17 cellular contexts compared by ENCODE assay signal in genomic region chr2:161115205-161115604, GRCh38. TPM values are rescaled to one million over a fixed set of nuclear protein-coding genes. Genes with fewer than 3 reads are reported as not detected.
DNase-seq lines count a peak whose midpoint lies in the region; ATAC-seq, FAIRE-seq and TF ChIP-seq lines count a peak whose summit lies in the region.
"Had no signal": no experiment of that assay in that cellular context is flagged by ENCODE, and none has a peak within 500 bp of the region (broad histone marks: within the 10 kb centered on the region; RNA-seq: fewer than 3 reads in every experiment).

No MANE protein-coding gene starts in this region.

- H3K9ac ChIP-seq in mesenchymal stem cell (ENCODE audit: low read length) (no peak overlapping the region), mesendoderm (ENCODE audit: low read length) (no peak overlapping the region)

- ATAC-seq in stimulated activated memory B cell treated with anti-CD40 and anti-IgM and Interleukin-4, amounts not matched to agents 10 μg/mL and 1 μg/mL and 100 μg/mL, for 72 hours, result no peak
- no peak for ATAC-seq in upper lobe of right lung
- ATAC-seq: GM12878, GM23338 had no signal

- DNase-seq in Caco-2 (no peak), H54 (ENCODE audit: insufficient read length, low spot score) (no peak), mesenchymal stem cell (no peak), progenitor cell of endocrine pancreas (ENCODE audit: low spot score, unreplicated experiment) (no peak), upper lobe of right lung (no peak), mesendoderm (no peak)
- DNase-seq: AML-193; Calu3; CD4-positive, alpha-beta T cell; DMS79 treated with DMSO at 0.1 percent for 48 hours; EL; H9; KG1 had no signal

- no TSS peak for BruUV-seq in Caco-2 (replicated peaks; lab: Mats Ljungman, UMichigan)

- H4K8ac ChIP-seq in mesenchymal stem cell (ENCODE audit: low read length), result no peak overlapping the region
- no peak overlapping the region for H4K8ac ChIP-seq in mesendoderm (ENCODE audit: low read depth, low read length)

- no peaks in the 10 kb centered on the region; the same call in 1 of the 2 replicates for H3K36me3 ChIP-seq in Caco-2 (ENCODE audit: control insufficient read depth, insufficient read depth, low read length)
- no peaks in the 10 kb centered on the region for H3K36me3 ChIP-seq in mesenchymal stem cell (ENCODE audit: control insufficient read depth in 1 of 2, insufficient read depth in 2 of 2, low read depth in 1 of 2, low read length in 2 of 2)
- no peaks in the 10 kb centered on the region for H3K36me3 ChIP-seq in upper lobe of right lung
- no peaks in the 10 kb centered on the region for H3K36me3 ChIP-seq in mesendoderm (ENCODE audit: control insufficient read depth, insufficient read depth, low read length)

- H3K27me3 ChIP-seq in Caco-2 (replicated peaks; ENCODE audit: control insufficient read depth, insufficient read depth, low read length) (no peaks in the 10 kb centered on the region), mesenchymal stem cell (ENCODE audit: control insufficient read depth in 1 of 2, insufficient read depth in 1 of 2, low read length in 2 of 2) (no peaks in the 10 kb centered on the region), upper lobe of right lung (no peaks in the 10 kb centered on the region), mesendoderm (ENCODE audit: insufficient read depth, low read length, poor library complexity) (peaks cover 2% of the 10 kb centered on the region)

- no peak overlapping the region for H3K56ac ChIP-seq in mesendoderm (ENCODE audit: low read length)

- H3K27ac Mint-ChIP-seq in Caco-2 (ENCODE audit: unreplicated experiment) (peak overlapping the region; percentile 49), progenitor cell of endocrine pancreas (no peak overlapping the region)
- peak overlapping the region; percentile 3 for H3K27ac Mint-ChIP-seq in stimulated activated memory B cell treated with anti-CD40 and anti-IgM and Interleukin-4, amounts not matched to agents 10 μg/mL and 1 μg/mL and 100 μg/mL, for 72 hours
- H3K27ac Mint-ChIP-seq: CD4-positive, alpha-beta T cell; GM23338; H9 had no signal

- TF ChIP-seq CTCF in Caco-2 (IDR thresholded peaks at IDR 0.05; ENCODE audit: insufficient read depth in 1 of 2, low read depth in 1 of 2, low read length in 1 of 2, severe bottlenecking in 1 of 2, unreplicated experiment in 1 of 2) (no peak), progenitor cell of endocrine pancreas (IDR thresholded peaks at IDR 0.05; ENCODE audit: unreplicated experiment) (no peak), upper lobe of right lung (IDR thresholded peaks at IDR 0.05) (no peak)

- H3K14ac ChIP-seq in mesenchymal stem cell (ENCODE audit: low read length in 2 of 2), result no peak overlapping the region

- H3K27me3 Mint-ChIP-seq in Caco-2 (ENCODE audit: insufficient read depth, unreplicated experiment), result no peaks in the 10 kb centered on the region
- no peaks in the 10 kb centered on the region for H3K27me3 Mint-ChIP-seq in stimulated activated memory B cell treated with anti-CD40 and anti-IgM and Interleukin-4, amounts not matched to agents 10 μg/mL and 1 μg/mL and 100 μg/mL, for 72 hours
- peaks cover 3% of the 10 kb centered on the region for H3K27me3 Mint-ChIP-seq in progenitor cell of endocrine pancreas
- H3K27me3 Mint-ChIP-seq: CD4-positive, alpha-beta T cell had no signal

- H4K91ac ChIP-seq in mesenchymal stem cell (ENCODE audit: low read length), result no peak overlapping the region

- H3K4me3 Mint-ChIP-seq in Caco-2 (ENCODE audit: unreplicated experiment), result peak overlapping the region; percentile 60
- H3K4me3 Mint-ChIP-seq in stimulated activated memory B cell treated with anti-CD40 and anti-IgM and Interleukin-4, amounts not matched to agents 10 μg/mL and 1 μg/mL and 100 μg/mL, for 72 hours, result no peak overlapping the region
- no peak overlapping the region for H3K4me3 Mint-ChIP-seq in progenitor cell of endocrine pancreas (ENCODE audit: low read depth)
- H3K4me3 Mint-ChIP-seq: CD4-positive, alpha-beta T cell; GM23338; H9 had no signal

- H3K4me3 ChIP-seq in Caco-2 (ENCODE audit: low read depth, low read length) (no peak overlapping the region), mesenchymal stem cell (ENCODE audit: insufficient read depth in 1 of 2, low read depth in 1 of 2, low read length in 2 of 2) (no peak overlapping the region), upper lobe of right lung (no peak overlapping the region), mesendoderm (ENCODE audit: low read length) (no peak overlapping the region)
- H3K4me3 ChIP-seq: GM12878, GM23338 had no signal

- no peaks in the 10 kb centered on the region for H3K79me2 ChIP-seq in mesendoderm (ENCODE audit: control insufficient read depth, insufficient read depth, low read length)

- H4K5ac ChIP-seq in mesendoderm (ENCODE audit: low read length), result no peak overlapping the region

- H3K9me3 Mint-ChIP-seq in Caco-2 (ENCODE audit: unreplicated experiment) (peaks cover 28% of the 10 kb centered on the region), progenitor cell of endocrine pancreas (ENCODE audit: low read depth) (no peaks in the 10 kb centered on the region)
- H3K9me3 Mint-ChIP-seq in stimulated activated memory B cell treated with anti-CD40 and anti-IgM and Interleukin-4, amounts not matched to agents 10 μg/mL and 1 μg/mL and 100 μg/mL, for 72 hours, result no peaks in the 10 kb centered on the region
- H3K9me3 Mint-ChIP-seq: CD4-positive, alpha-beta T cell; GM23338; H9 had no signal

- peak overlapping the region; percentile 45 for H2BK120ac ChIP-seq in mesenchymal stem cell (ENCODE audit: low read depth, low read length)
- no peak overlapping the region for H2BK120ac ChIP-seq in mesendoderm (ENCODE audit: low read depth, low read length)

- no peak overlapping the region for H2AFZ ChIP-seq in mesenchymal stem cell (ENCODE audit: low read depth, low read length)
- H2AFZ ChIP-seq: GM23338 had no signal

- H3K36me3 Mint-ChIP-seq in Caco-2 (ENCODE audit: insufficient read depth, unreplicated experiment) (peaks cover 17% of the 10 kb centered on the region), progenitor cell of endocrine pancreas (ENCODE audit: insufficient read depth) (no peaks in the 10 kb centered on the region)
- H3K36me3 Mint-ChIP-seq in stimulated activated memory B cell treated with anti-CD40 and anti-IgM and Interleukin-4, amounts not matched to agents 10 μg/mL and 1 μg/mL and 100 μg/mL, for 72 hours, result no peaks in the 10 kb centered on the region

- H2AK5ac ChIP-seq in mesenchymal stem cell (ENCODE audit: low read length, severe bottlenecking) (no peak overlapping the region), mesendoderm (ENCODE audit: low read length) (no peak overlapping the region)

- H2BK12ac ChIP-seq in mesenchymal stem cell (ENCODE audit: low read length in 2 of 2), result no peak overlapping the region

- H2BK15ac ChIP-seq in mesenchymal stem cell (ENCODE audit: low read depth, poor library complexity, severe bottlenecking) (no peak overlapping the region), mesendoderm (replicated peaks; ENCODE audit: low read depth) (no peak overlapping the region)

- peaks cover 30% of the 10 kb centered on the region for H3K4me1 ChIP-seq in Caco-2
- no peaks in the 10 kb centered on the region for H3K4me1 ChIP-seq in mesenchymal stem cell (ENCODE audit: control insufficient read depth, insufficient read depth, low read depth, low read length)
- H3K4me1 ChIP-seq in upper lobe of right lung, result no peaks in the 10 kb centered on the region
- H3K4me1 ChIP-seq in mesendoderm (ENCODE audit: control insufficient read depth, low read depth, low read length), result peaks cover 3% of the 10 kb centered on the region

- FAIRE-seq in H54 (lab: Jason Lieb, UNC), result peak; percentile 11

- H3K18ac ChIP-seq in mesenchymal stem cell (ENCODE audit: low read depth in 1 of 2, low read length in 2 of 2), result no peak overlapping the region
- no peak overlapping the region for H3K18ac ChIP-seq in mesendoderm (ENCODE audit: low read length)

- WGBS in mesenchymal stem cell, result 100% methylated on average over 2 of the region's 2 CpGs
- no CpG with 5 or more reads among the region's 2 CpGs for whole genome bisulfite sequencing in mesendoderm (ENCODE audit: extremely low coverage, insufficient coverage, low lambda C conversion rate)

- H3K79me1 ChIP-seq in mesenchymal stem cell (replicated peaks; ENCODE audit: low read length, poor library complexity, severe bottlenecking), result no peaks in the 10 kb centered on the region
- no peaks in the 10 kb centered on the region for H3K79me1 ChIP-seq in mesendoderm (ENCODE audit: low read length)

- POLR2A ChIA-PET in Caco-2 (lab: Charles Lee), result no interaction called here

- H3K9me3 ChIP-seq in Caco-2, result peaks cover 23% of the 10 kb centered on the region
- H3K9me3 ChIP-seq in mesenchymal stem cell (ENCODE audit: control insufficient read depth, low read length), result no peaks in the 10 kb centered on the region
- H3K9me3 ChIP-seq in upper lobe of right lung, result no peaks in the 10 kb centered on the region

- TF ChIP-seq POLR2A in H54 (IDR thresholded peaks at IDR 0.05; ENCODE audit: low read depth, low read length), result no peak

- H3K4me1 Mint-ChIP-seq in Caco-2 (ENCODE audit: low read depth, unreplicated experiment), result peaks cover 27% of the 10 kb centered on the region
- peaks cover 46% of the 10 kb centered on the region for H3K4me1 Mint-ChIP-seq in stimulated activated memory B cell treated with anti-CD40 and anti-IgM and Interleukin-4, amounts not matched to agents 10 μg/mL and 1 μg/mL and 100 μg/mL, for 72 hours
- no peaks in the 10 kb centered on the region for H3K4me1 Mint-ChIP-seq in progenitor cell of endocrine pancreas (ENCODE audit: low read depth)

- intact Hi-C loops in Caco-2 (cut with micrococcal nuclease; ENCODE audit: unreplicated experiment), result loop anchor here (1.0 to 2.0 kb wide), 4 partner anchors 8 to 45 kb away; partner anchors contain the start of gene TANK
- intact Hi-C loops in upper lobe of right lung (cut with DNase I), result no loop called here

- H3K27ac ChIP-seq in mesenchymal stem cell (ENCODE audit: low read length, poor library complexity, severe bottlenecking) (no peak overlapping the region), upper lobe of right lung (no peak overlapping the region), mesendoderm (ENCODE audit: low read depth, low read length) (no peak overlapping the region)
- H3K27ac ChIP-seq: C4-2B had no signal

- CTCF ChIA-PET in Caco-2 (lab: Charles Lee), result no interaction called here

- H3K23ac ChIP-seq in mesenchymal stem cell (ENCODE audit: low read length in 2 of 2), result no peak overlapping the region
- H3K23ac ChIP-seq in mesendoderm (ENCODE audit: low read length), result no peak overlapping the region

- H3K4me2 ChIP-seq in mesenchymal stem cell (ENCODE audit: low read length, poor library complexity, severe bottlenecking), result no peak overlapping the region
- H3K4me2 ChIP-seq in mesendoderm (ENCODE audit: low read length), result no peak overlapping the region
- H3K4me2 ChIP-seq: GM23338 had no signal

- H3K4ac ChIP-seq in mesenchymal stem cell (ENCODE audit: low read depth in 1 of 2, low read length in 2 of 2), result no peak overlapping the region
- no peak overlapping the region for H3K4ac ChIP-seq in mesendoderm (ENCODE audit: low read depth, low read length)

- H2BK5ac ChIP-seq in mesenchymal stem cell (ENCODE audit: low read depth, low read length, poor library complexity, severe bottlenecking) (no peak overlapping the region), mesendoderm (ENCODE audit: low read length) (no peak overlapping the region)

RNA-seq across cellular contexts. Expression of gene TANK, which starts 45.0 kb away (rescaled TPM):
- total RNA-seq in Caco-2 (2022) (42.7 and 56.0 TPM in 2 replicates), progenitor cell of endocrine pancreas (33.5 and 34.4 TPM in 2 replicates), upper lobe of right lung (79.6 TPM)
- 50.9 TPM for polyA plus RNA-seq in mesenchymal stem cell (2013, experiment 1 of 2)
- polyA plus RNA-seq in mesenchymal stem cell (2013, experiment 2 of 2), result 56.2 TPM
- 19.6 TPM for polyA plus RNA-seq in mesendoderm (2013, experiment 1 of 2)
- 19.5 TPM for polyA plus RNA-seq in mesendoderm (2013, experiment 2 of 2)
